Comparison of ENCODE assay signal across 8 cellular contexts in the genomic region with DNA sequence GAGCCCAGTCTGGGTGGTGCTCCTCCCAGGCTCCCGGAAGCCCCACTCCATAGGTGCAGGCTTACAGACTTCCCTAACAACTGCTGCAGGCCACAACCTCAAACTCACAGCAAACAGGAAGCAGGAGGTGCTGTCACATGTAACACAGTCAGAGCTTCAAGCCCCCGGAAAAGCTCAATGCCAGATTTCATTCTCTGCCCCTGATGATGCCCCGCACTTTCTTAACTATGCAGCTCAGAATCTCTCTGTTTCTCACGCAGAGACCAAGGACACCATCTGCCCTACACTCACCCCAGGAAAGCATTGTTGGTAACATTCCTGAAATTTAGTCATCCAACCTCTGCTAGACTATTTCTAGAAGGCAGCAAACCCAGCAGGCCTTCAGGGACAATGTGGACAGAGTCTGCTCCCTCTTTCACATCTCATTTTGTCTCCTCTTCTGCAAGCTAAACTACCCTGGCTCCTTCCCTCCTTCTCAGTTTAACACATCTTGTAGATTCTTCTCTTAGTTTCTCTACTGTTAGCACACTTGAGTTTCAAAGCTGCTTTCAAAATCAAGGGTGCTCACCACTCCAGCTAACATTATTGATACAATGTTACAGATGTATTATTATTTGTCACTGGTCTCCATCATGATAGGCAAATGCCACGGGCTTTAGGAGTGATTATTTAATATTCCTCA.
DNase-seq lines count a peak whose midpoint lies in the region; ATAC-seq and TF ChIP-seq lines count a peak whose summit lies in the region.

No MANE protein-coding gene starts in this region.

- no peaks in the 10 kb centered on the region for H4K20me1 ChIP-seq in mammary epithelial cell (ENCODE audit: insufficient read depth, low read length)
- H4K20me1 ChIP-seq in Karpas-422 (ENCODE audit: insufficient read depth, low read depth, low read length), result no peaks in the 10 kb centered on the region

- no peaks in the 10 kb centered on the region for H3K27me3 Mint-ChIP-seq in nephron progenitor cell (ENCODE audit: low read depth, poor library complexity)

- H3K9ac ChIP-seq in mammary epithelial cell (ENCODE audit: insufficient read depth, low read length) (no peak overlapping the region), Karpas-422 (ENCODE audit: low read length) (no peak overlapping the region)

- peak; percentile 20 for TF ChIP-seq POLR2A in GM18505 (IDR thresholded peaks at IDR 0.05; ENCODE audit: borderline replicate concordance, extremely low read depth, insufficient read depth, insufficient read length)

- CTCF ChIA-PET in mammary epithelial cell (lab: Charles Lee; ENCODE audit: low non-redundant PET), result no interaction called here

- ATAC-seq in GM18505 (IDR thresholded peaks at IDR 0.05; ENCODE audit: unreplicated experiment) (peak; percentile 65), GM21381 (IDR thresholded peaks at IDR 0.05; ENCODE audit: unreplicated experiment) (no peak)

- H3K4me2 ChIP-seq in mammary epithelial cell (ENCODE audit: insufficient read depth, low read depth, low read length), result no peak overlapping the region
- H3K4me2 ChIP-seq in Karpas-422 (ENCODE audit: low read depth, low read length, poor library complexity, severe bottlenecking), result no peak overlapping the region

- no TSS peak for BruUV-seq in mammary epithelial cell (replicated peaks; lab: Mats Ljungman, UMichigan)

- H3K4me1 Mint-ChIP-seq in nephron progenitor cell, result no peaks in the 10 kb centered on the region

- dilution Hi-C loops in mammary epithelial cell (cut with HindIII; ENCODE audit: low sequenced_read_pairs), result no loop called here

- H3K79me2 ChIP-seq in mammary epithelial cell (ENCODE audit: insufficient read depth, low read length) (no peaks in the 10 kb centered on the region), Karpas-422 (ENCODE audit: low read length) (no peaks in the 10 kb centered on the region)

- no peaks in the 10 kb centered on the region for H3K36me3 Mint-ChIP-seq in nephron progenitor cell (ENCODE audit: low read depth)

- peaks cover 7% of the 10 kb centered on the region for H3K9me3 Mint-ChIP-seq in nephron progenitor cell

- no peaks in the 10 kb centered on the region for H3K9me2 ChIP-seq in Karpas-422 (replicated peaks; ENCODE audit: insufficient read depth, low read length)

- no peak overlapping the region for H3K4me3 ChIP-seq in mammary epithelial cell (replicated peaks in 1 of 3; ENCODE audit: insufficient read depth in 1 of 3, low read depth in 2 of 3, low read length in 3 of 3)
- no peak overlapping the region for H3K4me3 ChIP-seq in Karpas-422 (ENCODE audit: low read length)

- H3K27me3 ChIP-seq in mammary epithelial cell (ENCODE audit: insufficient read depth, low read length) (no peaks in the 10 kb centered on the region), Karpas-422 (ENCODE audit: low read length) (no peaks in the 10 kb centered on the region)

- peak; percentile 34 for DNase-seq in HPDE6-E6E7 (ENCODE audit: extremely low spot score)
- DNase-seq in mammary epithelial cell, result peak; percentile 17
- DNase-seq in lung microvascular endothelial cell (ENCODE audit: low read depth in 2 of 2), result peak; percentile 85 to 99
- DNase-seq in NCI-H446 treated with DMSO at 0.1 percent for 48 hours (lab: John Stamatoyannopoulos, UW), result no peak
- no peak for DNase-seq in nephron progenitor cell
- DNase-seq in Karpas-422, result no peak

- H3K27ac Mint-ChIP-seq in nephron progenitor cell, result no peak overlapping the region

- H2AFZ ChIP-seq in mammary epithelial cell (ENCODE audit: low read depth, low read length), result peak overlapping the region; percentile 58
- no peak overlapping the region for H2AFZ ChIP-seq in Karpas-422 (ENCODE audit: low read length)

- in situ Hi-C loops in mammary epithelial cell (cut with MboI; ENCODE audit: low sequenced_read_pairs in 2 of 2), result no loop called here

- TF ChIP-seq CTCF in mammary epithelial cell (conservative IDR thresholded peaks at IDR 0.05 in 1 of 2, IDR thresholded peaks at IDR 0.05 in 1 of 2; ENCODE audit: extremely low read depth in 1 of 2, insufficient read depth in 1 of 2, low read depth in 1 of 2, low read length in 2 of 2) (no peak), nephron progenitor cell (IDR thresholded peaks at IDR 0.05) (no peak)

- H3K4me1 ChIP-seq in mammary epithelial cell (ENCODE audit: insufficient read depth, low read length) (peaks cover 3% of the 10 kb centered on the region), Karpas-422 (ENCODE audit: low read length) (no peaks in the 10 kb centered on the region)

- H3K27ac ChIP-seq in mammary epithelial cell (ENCODE audit: insufficient read depth, low read depth, low read length), result no peak overlapping the region
- no peak overlapping the region for H3K27ac ChIP-seq in Karpas-422 (ENCODE audit: low read length)

- H3K4me3 Mint-ChIP-seq in nephron progenitor cell, result no peak overlapping the region

- H3K36me3 ChIP-seq in mammary epithelial cell (ENCODE audit: insufficient read depth, low read length) (no peaks in the 10 kb centered on the region), Karpas-422 (ENCODE audit: insufficient read depth, low read length) (no peaks in the 10 kb centered on the region)

- no peaks in the 10 kb centered on the region for H3K9me3 ChIP-seq in mammary epithelial cell (replicated peaks; ENCODE audit: insufficient read depth, low read length)
- H3K9me3 ChIP-seq in Karpas-422 (ENCODE audit: low read length), result no peaks in the 10 kb centered on the region

- WGBS in mammary epithelial cell (ENCODE audit: low coverage, missing lambda C conversion rate), result 39% methylated on average over 3 of the region's 5 CpGs

- intact Hi-C loops in mammary epithelial cell (cut with micrococcal nuclease), result no loop called here

Comparison
In these comparisons a context has a peak if more than half of its experiments do, and no peak if none do; other contexts are left out.
1. DNase-seq: peak in HPDE6-E6E7 (single experiment), mammary epithelial cell (single experiment) and lung microvascular endothelial cell (2 of 2); none in NCI-H446 treated with DMSO at 0.1 percent for 48 hours (single experiment), nephron progenitor cell (single experiment) and Karpas-422 (single experiment).